3 cellular contexts compared by ENCODE assay signal in genomic region chr2:129004940-129005490, GRCh38.
"Had no signal": no experiment of that assay in that cellular context is flagged by ENCODE, and none has a peak within 500 bp of the region (broad histone marks: within the 10 kb centered on the region; RNA-seq: fewer than 3 reads in every experiment).

No MANE protein-coding gene starts in this region.

- DNase-seq: GDM1, GF-D8 had no signal

- H3K4me3 ChIP-seq: GM12878 had no signal

- ATAC-seq: GM12878 had no signal
